Comparison of ENCODE assay signal across 1 cellular context in genomic region chr15:31296304-31297220, GRCh38.
TF ChIP-seq lines count a peak whose summit lies in the region.

No MANE protein-coding gene starts in this region.

TF ChIP-seq in HCT116, 20 proteins besides CTCF, POLR2A, EP300 and RAD21 (continued from another document):
- TF ChIP-seq, protein P1, sequence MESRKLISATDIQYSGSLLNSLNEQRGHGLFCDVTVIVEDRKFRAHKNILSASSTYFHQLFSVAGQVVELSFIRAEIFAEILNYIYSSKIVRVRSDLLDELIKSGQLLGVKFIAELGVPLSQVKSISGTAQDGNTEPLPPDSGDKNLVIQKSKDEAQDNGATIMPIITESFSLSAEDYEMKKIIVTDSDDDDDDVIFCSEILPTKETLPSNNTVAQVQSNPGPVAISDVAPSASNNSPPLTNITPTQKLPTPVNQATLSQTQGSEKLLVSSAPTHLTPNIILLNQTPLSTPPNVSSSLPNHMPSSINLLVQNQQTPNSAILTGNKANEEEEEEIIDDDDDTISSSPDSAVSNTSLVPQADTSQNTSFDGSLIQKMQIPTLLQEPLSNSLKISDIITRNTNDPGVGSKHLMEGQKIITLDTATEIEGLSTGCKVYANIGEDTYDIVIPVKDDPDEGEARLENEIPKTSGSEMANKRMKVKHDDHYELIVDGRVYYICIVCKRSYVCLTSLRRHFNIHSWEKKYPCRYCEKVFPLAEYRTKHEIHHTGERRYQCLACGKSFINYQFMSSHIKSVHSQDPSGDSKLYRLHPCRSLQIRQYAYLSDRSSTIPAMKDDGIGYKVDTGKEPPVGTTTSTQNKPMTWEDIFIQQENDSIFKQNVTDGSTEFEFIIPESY (IDR thresholded peaks at IDR 0.05; ENCODE audit: extremely low read depth, insufficient replicate concordance, low read length): no peak
- TF ChIP-seq FOSL1 (IDR thresholded peaks at IDR 0.05; ENCODE audit: low read depth) (no peak), CBX3 (IDR thresholded peaks at IDR 0.05; ENCODE audit: low read depth) (no peak), REST (IDR thresholded peaks at IDR 0.05; ENCODE audit: low read depth) (no peak), SP1 (IDR thresholded peaks at IDR 0.05; ENCODE audit: low read depth) (no peak), EZH2 (IDR thresholded peaks at IDR 0.05) (no peak), EGR1 (IDR thresholded peaks at IDR 0.05; ENCODE audit: low read depth) (no peak)
TF ChIP-seq in HCT116: peak in this region for 0.
